Comparison of ENCODE assay signal across 21 cellular contexts in genomic region chr4:109752545-109752944, GRCh38. TPM values are rescaled to one million over a fixed set of nuclear protein-coding genes. Genes with fewer than 3 reads are reported as not detected.
A peak's percentile ranks its signal among the peaks of the same experiment; 100 is the strongest.
DNase-seq lines count a peak whose midpoint lies in the region; FAIRE-seq and TF ChIP-seq lines count a peak whose summit lies in the region.
"Had no signal": no experiment of that assay in that cellular context is flagged by ENCODE, and none has a peak within 500 bp of the region (broad histone marks: within the 10 kb centered on the region; RNA-seq: fewer than 3 reads in every experiment).

No MANE protein-coding gene starts in this region.

- no peak overlapping the region for H3K9ac ChIP-seq in endothelial cell of umbilical vein (replicated peaks; ENCODE audit: extremely low read depth, insufficient read depth, low read length)

- dilution Hi-C loops in endothelial cell of umbilical vein (cut with MboI; ENCODE audit: extremely low pct_ligation_motif_present, low sequenced_read_pairs) = no loop called here

- no TSS peak for BruUV-seq in endothelial cell of umbilical vein (replicated peaks; lab: Mats Ljungman, UMichigan)

- H3K4me1 ChIP-seq in endothelial cell of umbilical vein (ENCODE audit: control insufficient read depth, extremely low read depth, insufficient read depth, low read length) = no peaks in the 10 kb centered on the region
- H3K4me1 ChIP-seq: BE2C had no signal

- DNase-seq in NCI-H1092 (lab: John Stamatoyannopoulos, UW) (peak; percentile 5), NCI-H1092 treated with DMSO at 0.1 percent for 48 hours (lab: John Stamatoyannopoulos, UW) (no peak), SKM-1 treated with dmso at 0.1 percent for 144 hours (lab: John Stamatoyannopoulos, UW; ENCODE audit: unreplicated experiment) (peak; percentile 17), SKM-1 (lab: John Stamatoyannopoulos, UW; ENCODE audit: unreplicated experiment) (no peak), NB4 (ENCODE audit: low read depth) (peak; percentile 24), endothelial cell of umbilical vein (ENCODE audit: low read depth, low spot score) (no peak), GOT3 (lab: John Stamatoyannopoulos, UW) (no peak), NCI-H2171 treated with DMSO at 0.1 percent for 48 hours (lab: John Stamatoyannopoulos, UW) (no peak)
- DNase-seq: BE2C; Calu3; CD4-positive, alpha-beta T cell; DMS53; H7; Karpas-422; MG63; NCI-H2081 treated with DMSO at 0.1 percent for 48 hours; NCI-H446 treated with DMSO at 0.1 percent for 48 hours; NCI-H748 treated with DMSO at 0.1 percent for 48 hours; SHP77; SW 1271 had no signal

- H3K79me2 ChIP-seq in endothelial cell of umbilical vein (ENCODE audit: control insufficient read depth, insufficient read depth, low read length) = no peaks in the 10 kb centered on the region

- no peaks in the 10 kb centered on the region for H4K20me1 ChIP-seq in endothelial cell of umbilical vein (replicated peaks; ENCODE audit: control insufficient read depth, extremely low read depth, insufficient read depth, low read length)

- POLR2A ChIA-PET in endothelial cell of umbilical vein (lab: Charles Lee) = no interaction called here

- no peaks in the 10 kb centered on the region for H3K36me3 ChIP-seq in endothelial cell of umbilical vein (ENCODE audit: control insufficient read depth in 2 of 2, extremely low read depth in 1 of 2, insufficient read depth in 2 of 2, low read length in 2 of 2)
- H3K36me3 ChIP-seq: BE2C, MG63 had no signal

- intact Hi-C loops in endothelial cell of umbilical vein (cut with micrococcal nuclease) = no loop called here

- no peak overlapping the region for H3K27ac ChIP-seq in endothelial cell of umbilical vein (ENCODE audit: insufficient read depth, low read depth, low read length)
- H3K27ac ChIP-seq: 22Rv1 had no signal

- H3K4me2 ChIP-seq in endothelial cell of umbilical vein (ENCODE audit: insufficient read depth, low read length) = no peak overlapping the region

- H3K27me3 ChIP-seq in endothelial cell of umbilical vein (ENCODE audit: control insufficient read depth in 2 of 2, insufficient read depth in 2 of 2, low read length in 2 of 2) = no peaks in the 10 kb centered on the region
- H3K27me3 ChIP-seq: BE2C, MG63 had no signal

- CTCF ChIA-PET in endothelial cell of umbilical vein (lab: Charles Lee) = no interaction called here

- H3K4me3 ChIP-seq in NB4 (ENCODE audit: low read depth, low read length) (no peak overlapping the region), endothelial cell of umbilical vein (replicated peaks in 1 of 3; ENCODE audit: insufficient read depth in 1 of 3, low read depth in 1 of 3, low read length in 3 of 3) (no peak overlapping the region)
- H3K4me3 ChIP-seq: MG63 had no signal

- TF ChIP-seq CTCF in NB4 (IDR thresholded peaks at IDR 0.05; ENCODE audit: low read depth, low read length) (no peak), endothelial cell of umbilical vein (IDR thresholded peaks at IDR 0.05; ENCODE audit: extremely low read depth in 1 of 2, insufficient read depth in 1 of 2, low read depth in 1 of 2, low read length in 2 of 2) (no peak)

- H3K9me3 ChIP-seq in endothelial cell of umbilical vein (replicated peaks; ENCODE audit: control insufficient read depth, insufficient read depth, low read length) = no peaks in the 10 kb centered on the region
- H3K9me3 ChIP-seq: BE2C, MG63 had no signal

- H3K9me1 ChIP-seq in endothelial cell of umbilical vein (replicated peaks; ENCODE audit: control insufficient read depth, extremely low read depth, insufficient read depth, low read length) = no peaks in the 10 kb centered on the region

- TF ChIP-seq POLR2A in NB4 (IDR thresholded peaks at IDR 0.05; ENCODE audit: extremely low read depth, insufficient read length) = no peak
- no peak for TF ChIP-seq POLR2A in endothelial cell of umbilical vein (IDR thresholded peaks at IDR 0.05; ENCODE audit: low read depth, low read length)

- FAIRE-seq in endothelial cell of umbilical vein (lab: Jason Lieb, UNC) = peak; percentile 46

- H2AFZ ChIP-seq in endothelial cell of umbilical vein (ENCODE audit: low read depth, low read length) = no peak overlapping the region

TF ChIP-seq in endothelial cell of umbilical vein, 7 proteins besides CTCF, POLR2A, EP300 and RAD21:
- TF ChIP-seq FOS (IDR thresholded peaks at IDR 0.05; ENCODE audit: borderline replicate concordance, insufficient read depth, low read length) (no peak), EZH2 (IDR thresholded peaks at IDR 0.05; ENCODE audit: borderline replicate concordance, low read depth, low read length, severe bottlenecking) (no peak), MAX (IDR thresholded peaks at IDR 0.05; ENCODE audit: insufficient read depth, insufficient read length) (no peak)

RNA-seq across cellular contexts. Expression of gene PLA2G12A, which starts 22.7 kb away (rescaled TPM):
- total RNA-seq in endothelial cell of umbilical vein = 16.6 and 21.6 TPM in 2 replicates
- 13.7 and 27.1 TPM in 2 replicates for polyA plus RNA-seq in endothelial cell of umbilical vein
- 9.3 and 12.6 TPM in 2 replicates for polyA plus RNA-seq in endothelial cell of umbilical vein (2011; cell fraction: cytosol; rRNA removed)
- 5.9 and 7.1 TPM in 2 replicates for polyA plus RNA-seq in endothelial cell of umbilical vein (2011; cell fraction: nucleus; rRNA removed)
- 18.9 and 25.3 TPM in 2 replicates for polyA plus RNA-seq in endothelial cell of umbilical vein (2012)
- polyA minus RNA-seq in endothelial cell of umbilical vein = 37.8 and 93.2 TPM in 2 replicates
- polyA minus RNA-seq in endothelial cell of umbilical vein (2011; cell fraction: cytosol; rRNA and poly(A)+ RNA removed) = 33.9 TPM
- 5.6 and 27.2 TPM in 2 replicates for polyA minus RNA-seq in endothelial cell of umbilical vein (2011; cell fraction: nucleus; rRNA and poly(A)+ RNA removed)

RNA-seq across cellular contexts. Expression of gene CFI, which starts 49.3 kb away (rescaled TPM):
- total RNA-seq in endothelial cell of umbilical vein = 17.9 and 21.4 TPM in 2 replicates
- 6.5 and 10.0 TPM in 2 replicates for polyA plus RNA-seq in endothelial cell of umbilical vein
- 9.2 and 10.0 TPM in 2 replicates for polyA plus RNA-seq in endothelial cell of umbilical vein (2011; cell fraction: cytosol; rRNA removed)
- polyA plus RNA-seq in endothelial cell of umbilical vein (2011; cell fraction: nucleus; rRNA removed) = 40.3 and 46.6 TPM in 2 replicates
- polyA plus RNA-seq in endothelial cell of umbilical vein (2012) = 1.3 and 3.8 TPM in 2 replicates
- polyA minus RNA-seq in endothelial cell of umbilical vein = 5.4 and 6.9 TPM in 2 replicates
- polyA minus RNA-seq in endothelial cell of umbilical vein (2011; cell fraction: cytosol; rRNA and poly(A)+ RNA removed) = not detected
- 16.6 and 26.3 TPM in 2 replicates for polyA minus RNA-seq in endothelial cell of umbilical vein (2011; cell fraction: nucleus; rRNA and poly(A)+ RNA removed)
- total RNA-seq: CD4-positive, alpha-beta T cell; H7 had no signal

RNA-seq across cellular contexts. Expression of gene CASP6, which starts 49.3 kb away (rescaled TPM):
- total RNA-seq in endothelial cell of umbilical vein = 35.4 and 37.0 TPM in 2 replicates
- polyA plus RNA-seq in endothelial cell of umbilical vein = 44.9 and 52.1 TPM in 2 replicates
- polyA plus RNA-seq in endothelial cell of umbilical vein (2011; cell fraction: cytosol; rRNA removed) = 49.9 and 51.5 TPM in 2 replicates
- polyA plus RNA-seq in endothelial cell of umbilical vein (2011; cell fraction: nucleus; rRNA removed) = 21.7 and 24.4 TPM in 2 replicates
- 33.6 and 54.0 TPM in 2 replicates for polyA plus RNA-seq in endothelial cell of umbilical vein (2012)
- 50.9 and 53.4 TPM in 2 replicates for polyA minus RNA-seq in endothelial cell of umbilical vein
- 11.3 TPM for polyA minus RNA-seq in endothelial cell of umbilical vein (2011; cell fraction: cytosol; rRNA and poly(A)+ RNA removed)
- polyA minus RNA-seq in endothelial cell of umbilical vein (2011; cell fraction: nucleus; rRNA and poly(A)+ RNA removed) = 12.1 and 13.6 TPM in 2 replicates

Comparison
In these comparisons a context has a peak if more than half of its experiments do, and no peak if none do; other contexts are left out.
1. DNase-seq: peak in NCI-H1092 (single experiment), SKM-1 treated with dmso at 0.1 percent for 144 hours (single experiment) and NB4 (single experiment); none in NCI-H1092 treated with DMSO at 0.1 percent for 48 hours (single experiment), SKM-1 (single experiment), endothelial cell of umbilical vein (single experiment), GOT3 (single experiment) and NCI-H2171 treated with DMSO at 0.1 percent for 48 hours (single experiment).